Comparison of ENCODE assay signal across 10 cellular contexts in genomic region chr12:124828264-124829007, GRCh38. TPM values are rescaled to one million over a fixed set of nuclear protein-coding genes. Genes with fewer than 3 reads are reported as not detected.
DNase-seq lines count a peak whose midpoint lies in the region; ATAC-seq and TF ChIP-seq lines count a peak whose summit lies in the region.
"Had no signal": no experiment of that assay in that cellular context is flagged by ENCODE, and none has a peak within 500 bp of the region (broad histone marks: within the 10 kb centered on the region; RNA-seq: fewer than 3 reads in every experiment).

No MANE protein-coding gene starts in this region.

- H4K8ac ChIP-seq in IMR-90 (ENCODE audit: low read depth in 2 of 2, low read length in 2 of 2): peak overlapping the region; percentile 51 to 57; a peak in 3 of 4 replicates

- H3K4me1 Mint-ChIP-seq in Calu3 (ENCODE audit: low read depth, unreplicated experiment) (peaks cover 27% of the 10 kb centered on the region), nephron progenitor cell (peaks cover 66% of the 10 kb centered on the region)

- TF ChIP-seq RAD21 in IMR-90 (IDR thresholded peaks at IDR 0.05; ENCODE audit: low read length): no peak

- peak overlapping the region; percentile 70; the same call in 2 of the 3 replicates for H2BK15ac ChIP-seq in IMR-90 (ENCODE audit: low read depth, low read length)

- H3K27me3 ChIP-seq in IMR-90 (ENCODE audit: control insufficient read depth, insufficient read depth, low read length) (no peaks in the 10 kb centered on the region), WERI-Rb-1 (ENCODE audit: insufficient read depth, low read depth, severe bottlenecking) (no peaks in the 10 kb centered on the region)

- no peak overlapping the region for H3K56ac ChIP-seq in IMR-90 (ENCODE audit: extremely low read depth, insufficient read depth, low read length)

- CTCF ChIA-PET in Calu3 (lab: Charles Lee): no interaction called here
- CTCF ChIA-PET in IMR-90 (lab: Yijun Ruan, JAX): interaction anchor here (0.6 to 0.7 kb wide), 2 partner anchors 9 to 453 kb away, joined by 3 read pairs; no protein-coding TSS in a partner anchor

- H2AFZ ChIP-seq in IMR-90 (replicated peaks; ENCODE audit: low read length, poor library complexity): peak overlapping the region; percentile 80

- no peak overlapping the region for H3K4me3 Mint-ChIP-seq in Calu3 (ENCODE audit: low read depth, unreplicated experiment)
- no peak overlapping the region for H3K4me3 Mint-ChIP-seq in nephron progenitor cell
- H3K4me3 Mint-ChIP-seq: activated T-helper 1 cell treated with anti-CD3 and anti-CD28 coated beads, Interleukin-12 subunit alpha, Interleukin-12 subunit beta, Interleukin-2, Interleukin-4 antibody, amounts not matched to agents 30 ng/mL and 10 ng/mL and 1 ng/mL, durations not matched to agents 14 hours and 24 hours and 36 hours had no signal

- H3K9me1 ChIP-seq in IMR-90 (ENCODE audit: insufficient read depth, low read length): peaks cover 12% of the 10 kb centered on the region; the same call in 1 of the 2 replicates

- H3K23ac ChIP-seq in IMR-90 (ENCODE audit: low read depth, low read length): 0 out of 2 replicates have a peak overlapping the region, but pooled peaks have one; percentile 1

- H4K5ac ChIP-seq in IMR-90 (ENCODE audit: low read depth, low read length): peak overlapping the region; percentile 50; the same call in 1 of the 2 replicates

- TF ChIP-seq POLR2A in IMR-90 (IDR thresholded peaks at IDR 0.05; ENCODE audit: low read depth, low read length): no peak

- no peaks in the 10 kb centered on the region for H3K27me3 Mint-ChIP-seq in Calu3 (ENCODE audit: unreplicated experiment)
- peaks cover 8% of the 10 kb centered on the region for H3K27me3 Mint-ChIP-seq in nephron progenitor cell (ENCODE audit: low read depth, poor library complexity)

- peak overlapping the region; percentile 50 for H2BK120ac ChIP-seq in IMR-90 (ENCODE audit: low read depth, low read length)

- dilution Hi-C loops in IMR-90 (cut with HindIII; ENCODE audit: low sequenced_read_pairs, unreplicated experiment): no loop called here

- DNase-seq in Calu3 (peak; percentile 56), IMR-90 (peak; percentile 13), cerebellum (ENCODE audit: low spot score) (peak; percentile 45), nephron progenitor cell (no peak), WERI-Rb-1 (no peak), NOMO-1 treated with DMSO at 0.1 percent for 48 hours (lab: John Stamatoyannopoulos, UW; ENCODE audit: unreplicated experiment) (no peak), GM10266 (ENCODE audit: extremely low spot score) (no peak)
- DNase-seq in NK-92 treated with Interleukin-12 subunit alpha and Interleukin-12 subunit beta, amount 100 ng/mL, for 24 hours (lab: John Stamatoyannopoulos, UW): no peak
- DNase-seq: NCI-H524 had no signal

- peak overlapping the region; percentile 62 for H2BK20ac ChIP-seq in IMR-90 (ENCODE audit: low read depth, low read length)

- peak overlapping the region; percentile 36 for H3K4ac ChIP-seq in IMR-90 (ENCODE audit: low read depth, low read length)

- H2AK5ac ChIP-seq in IMR-90 (ENCODE audit: low read depth, low read length): peak overlapping the region; percentile 62; the same call in 1 of the 2 replicates

- H3K9me3 ChIP-seq in IMR-90 (ENCODE audit: control insufficient read depth, insufficient read depth, low read length) (peaks cover 2% of the 10 kb centered on the region; the same call in 1 of the 2 replicates), WERI-Rb-1 (ENCODE audit: severe bottlenecking) (no peaks in the 10 kb centered on the region)

- WGBS in IMR-90 (ENCODE audit: extremely low coverage in 2 of 2, insufficient read length in 1 of 2), 2 experiments: 86% methylated on average over 8 of the region's 18 CpGs; no CpG with 5 or more reads in 1 of the 2 experiments

- peaks cover 13 to 15% of the 10 kb centered on the region in 2 experiments; a peak in 3 of 4 replicates for H3K79me1 ChIP-seq in IMR-90 (ENCODE audit: low read depth in 1 of 2, low read length in 2 of 2)

- H3K36me3 Mint-ChIP-seq in Calu3 (ENCODE audit: insufficient read depth, unreplicated experiment) (peaks cover 10% of the 10 kb centered on the region), nephron progenitor cell (ENCODE audit: low read depth) (no peaks in the 10 kb centered on the region)

- H3K4me3 ChIP-seq in IMR-90 (ENCODE audit: insufficient read depth, low read depth, low read length) (no peak overlapping the region), WERI-Rb-1 (ENCODE audit: low read depth, low read length) (no peak overlapping the region)

- no peak overlapping the region for H3K4me2 ChIP-seq in IMR-90 (ENCODE audit: low read depth, low read length)

- ATAC-seq in IMR-90 (ENCODE audit: low read depth): peak; percentile 45

- H4K20me1 ChIP-seq in IMR-90 (ENCODE audit: insufficient read depth, low read length): no peaks in the 10 kb centered on the region

- H3K18ac ChIP-seq in IMR-90 (ENCODE audit: low read depth, low read length): 0 out of 2 replicates have a peak overlapping the region, but pooled peaks have one; percentile 15

- H3K27ac Mint-ChIP-seq in Calu3 (ENCODE audit: unreplicated experiment) (peak overlapping the region; percentile 1), nephron progenitor cell (peak overlapping the region; percentile 73)
- H3K27ac Mint-ChIP-seq: activated T-helper 1 cell treated with anti-CD3 and anti-CD28 coated beads, Interleukin-12 subunit alpha, Interleukin-12 subunit beta, Interleukin-2, Interleukin-4 antibody, amounts not matched to agents 30 ng/mL and 10 ng/mL and 1 ng/mL, durations not matched to agents 14 hours and 24 hours and 36 hours had no signal

- POLR2A ChIA-PET in IMR-90 (lab: Charles Lee; ENCODE audit: unreplicated experiment): interaction anchor here (1.1 kb wide), 1 partner anchor 86 kb away, joined by 3 read pairs; the partner anchor contains the start of gene UBC

- BruUV-seq in Calu3 (replicated peaks; lab: Mats Ljungman, UMichigan) (no TSS peak), IMR-90 (replicated peaks; lab: Mats Ljungman, UMichigan) (no TSS peak)

- H3K9ac ChIP-seq in IMR-90 (ENCODE audit: low read depth, low read length): no peak overlapping the region

- TF ChIP-seq CTCF in Calu3 (IDR thresholded peaks at IDR 0.05; ENCODE audit: unreplicated experiment) (no peak), IMR-90 (conservative IDR thresholded peaks at IDR 0.05; ENCODE audit: low read depth, low read length) (no peak), nephron progenitor cell (IDR thresholded peaks at IDR 0.05) (no peak), WERI-Rb-1 (IDR thresholded peaks at IDR 0.05; ENCODE audit: low read depth, low read length) (no peak), GM10266 (IDR thresholded peaks at IDR 0.05; ENCODE audit: control insufficient read depth, insufficient read depth, low read depth, missing control alignments) (no peak)

- H3K36me3 ChIP-seq in IMR-90 (ENCODE audit: control insufficient read depth, insufficient read depth, low read length): no peaks in the 10 kb centered on the region
- H3K36me3 ChIP-seq in WERI-Rb-1: no peaks in the 10 kb centered on the region

- in situ Hi-C loops in IMR-90 (cut with MboI; ENCODE audit: low sequenced_read_pairs): no loop called here

- H3K9me3 Mint-ChIP-seq in Calu3 (ENCODE audit: low read depth, unreplicated experiment) (no peaks in the 10 kb centered on the region), nephron progenitor cell (peaks cover 4% of the 10 kb centered on the region)

- H3K14ac ChIP-seq in IMR-90 (replicated peaks; ENCODE audit: low read depth, low read length): peak overlapping the region; percentile 33

- peaks cover 11% of the 10 kb centered on the region for H3K4me1 ChIP-seq in IMR-90 (ENCODE audit: control insufficient read depth, insufficient read depth, low read length)

- peak overlapping the region; percentile 78 for H2BK5ac ChIP-seq in IMR-90 (ENCODE audit: low read depth, low read length, poor library complexity, severe bottlenecking)

- no peak overlapping the region; the same call in 1 of the 2 replicates for H3K27ac ChIP-seq in IMR-90 (ENCODE audit: insufficient read depth, low read length)
- H3K27ac ChIP-seq in WERI-Rb-1: no peak overlapping the region

- peak overlapping the region; percentile 86 for H2AK9ac ChIP-seq in IMR-90 (replicated peaks; ENCODE audit: low read depth, low read length, poor library complexity)

- intact Hi-C loops in Calu3 (cut with micrococcal nuclease; ENCODE audit: unreplicated experiment): loop anchor here (2.0 kb wide), 1 partner anchor 70 kb away; no protein-coding TSS in a partner anchor
- intact Hi-C loops in IMR-90 (cut with micrococcal nuclease): loop anchor here (10.0 kb wide), 1 partner anchor 76 kb away; no protein-coding TSS in a partner anchor

- peak overlapping the region; percentile 80 for H4K91ac ChIP-seq in IMR-90 (ENCODE audit: insufficient read depth, low read depth, low read length)

TF ChIP-seq in IMR-90, 13 proteins besides CTCF, POLR2A, EP300 and RAD21:
- TF ChIP-seq BHLHE40 (IDR thresholded peaks at IDR 0.05; ENCODE audit: low read depth, low read length) (no peak), MXI1 (IDR thresholded peaks at IDR 0.05; ENCODE audit: borderline replicate concordance, low read depth, low read length) (no peak), SMC3 (IDR thresholded peaks at IDR 0.05; ENCODE audit: low read depth, low read length) (no peak), RCOR1 (IDR thresholded peaks at IDR 0.05; ENCODE audit: insufficient replicate concordance, low read length) (no peak)

RNA-seq across cellular contexts. Expression of gene SCARB1, which starts 35.2 kb away (rescaled TPM):
- total RNA-seq in Calu3 (2022) (51.6 and 57.5 TPM in 2 replicates), IMR-90 (2012; rRNA removed) (3.0 and 3.6 TPM in 2 replicates), cerebellum (11.4 TPM)
- 24.8 and 27.0 TPM in 2 replicates for polyA plus RNA-seq in IMR-90 (2012; rRNA removed)
- 20.5 and 47.8 TPM in 2 replicates for polyA plus RNA-seq in IMR-90 (2012; cell fraction: cytosol; rRNA removed)
- polyA plus RNA-seq in IMR-90 (2012; cell fraction: nucleus; rRNA removed; ENCODE audit: low replicate concordance): 36.2 and 109 TPM in 2 replicates

Comparison
In these comparisons a context has a peak if more than half of its experiments do, and no peak if none do; other contexts are left out.
1. DNase-seq: peak in Calu3 (single experiment), IMR-90 (single experiment) and cerebellum (single experiment); none in nephron progenitor cell (single experiment), WERI-Rb-1 (single experiment), NOMO-1 treated with DMSO at 0.1 percent for 48 hours (single experiment), GM10266 (single experiment) and NK-92 treated with Interleukin-12 subunit alpha and Interleukin-12 subunit beta, amount 100 ng/mL, for 24 hours (single experiment).